29 cellular contexts compared by ENCODE assay signal in the genomic region with DNA sequence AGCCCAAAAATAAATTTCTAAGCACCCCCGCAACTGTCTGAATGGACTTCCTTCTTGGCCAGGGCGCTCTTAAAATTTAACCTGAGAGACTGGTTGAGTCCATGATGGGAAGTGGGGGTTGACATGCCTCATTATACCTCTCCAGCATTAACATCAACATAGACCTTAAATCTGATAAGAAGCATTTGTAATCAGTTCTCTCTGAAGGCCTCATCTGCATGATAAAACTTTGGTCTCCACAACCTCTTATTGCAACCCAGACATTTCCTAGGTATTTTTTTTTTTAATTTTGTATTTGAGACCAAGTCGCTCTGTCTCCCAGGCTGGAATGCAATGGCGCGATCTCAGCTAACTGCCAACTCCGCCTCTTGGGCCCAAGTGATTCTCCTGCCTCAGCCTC. TPM values are rescaled to one million over a fixed set of nuclear protein-coding genes. Genes with fewer than 3 reads are reported as not detected.
A peak's percentile ranks its signal among the peaks of the same experiment; 100 is the strongest.
DNase-seq lines count a peak whose midpoint lies in the region; ATAC-seq, FAIRE-seq and TF ChIP-seq lines count a peak whose summit lies in the region.
"Had no signal": no experiment of that assay in that cellular context is flagged by ENCODE, and none has a peak within 500 bp of the region (broad histone marks: within the 10 kb centered on the region; RNA-seq: fewer than 3 reads in every experiment).

No MANE protein-coding gene starts in this region.

- TF ChIP-seq RAD21 in K562 (CRISPR knock-in tag; conservative IDR thresholded peaks at IDR 0.05 in 1 of 2, IDR thresholded peaks at IDR 0.05 in 1 of 2) = no peak

- no peaks in the 10 kb centered on the region for H3K9me1 ChIP-seq in K562 (ENCODE audit: control insufficient read depth, insufficient read depth, low read length)

- BruUV-seq in K562 (replicated peaks; lab: Mats Ljungman, UMichigan) = no TSS peak

- in situ Hi-C loops in HAP-1 (cut with MboI; ENCODE audit: low sequenced_read_pairs) (no loop called here), K562 (cut with MboI) (no loop called here)

- H3K27me3 ChIP-seq in HAP-1 (ENCODE audit: low read depth) (no peaks in the 10 kb centered on the region), K562 (ENCODE audit: control insufficient read depth in 2 of 2, insufficient read depth in 2 of 2, low read length in 2 of 2) (no peaks in the 10 kb centered on the region), right atrium auricular region (no peaks in the 10 kb centered on the region)
- H3K27me3 ChIP-seq: BE2C, BLaER1 had no signal

- H3K36me3 ChIP-seq in HAP-1 (replicated peaks) (no peaks in the 10 kb centered on the region), K562 (ENCODE audit: control insufficient read depth, insufficient read depth, low read length) (no peaks in the 10 kb centered on the region), right atrium auricular region (no peaks in the 10 kb centered on the region)
- H3K36me3 ChIP-seq: BE2C, BLaER1 had no signal

- CTCF ChIA-PET in K562 (lab: Yijun Ruan, JAX; ENCODE audit: low intra/inter-chr PET ratio) = no interaction called here

- H3K9me3 ChIP-seq in HAP-1 (no peaks in the 10 kb centered on the region), K562 (replicated peaks; ENCODE audit: control insufficient read depth, insufficient read depth, low read depth, low read length) (no peaks in the 10 kb centered on the region), right atrium auricular region (no peaks in the 10 kb centered on the region)
- H3K9me3 ChIP-seq: BE2C, BLaER1 had no signal

- ATAC-seq in K562 (no peak), esophagus mucosa (no peak), GM18909 (IDR thresholded peaks at IDR 0.05; ENCODE audit: poor library complexity, unreplicated experiment) (no peak)
- ATAC-seq: GM12878 had no signal

- no peak overlapping the region for H3K4me2 ChIP-seq in K562 (ENCODE audit: insufficient read depth, low read length)
- H3K4me2 ChIP-seq: BLaER1 had no signal

- H3K4me1 ChIP-seq in HAP-1 = peaks cover 14% of the 10 kb centered on the region
- H3K4me1 ChIP-seq in K562 (replicated peaks in 1 of 2; ENCODE audit: control insufficient read depth in 2 of 2, insufficient read depth in 2 of 2, low read length in 2 of 2) = peaks cover 14 to 18% of the 10 kb centered on the region in 2 experiments
- H3K4me1 ChIP-seq in right atrium auricular region = no peaks in the 10 kb centered on the region
- H3K4me1 ChIP-seq: BE2C, BLaER1 had no signal

- TF ChIP-seq EP300 in K562 (IDR thresholded peaks at IDR 0.05; ENCODE audit: low read length) = no peak

- no peak for TF ChIP-seq CTCF in K562 (IDR thresholded peaks at IDR 0.05 in 2 of 3, conservative IDR thresholded peaks at IDR 0.05 in 1 of 3; ENCODE audit: insufficient read depth in 2 of 3, low read depth in 1 of 3, low read length in 3 of 3)
- no peak for TF ChIP-seq CTCF in right atrium auricular region (IDR thresholded peaks at IDR 0.05)

- no peaks in the 10 kb centered on the region for H4K20me1 ChIP-seq in K562 (replicated peaks; ENCODE audit: control insufficient read depth, insufficient read depth, low read length)
- H4K20me1 ChIP-seq: BLaER1 had no signal

- H2AFZ ChIP-seq in K562 (ENCODE audit: low read depth, low read length) = no peak overlapping the region

- intact Hi-C loops in K562 (cut with micrococcal nuclease) = no loop called here

- 82% methylated on average over 6 of the region's 6 CpGs for WGBS in K562 (ENCODE audit: insufficient coverage, low coverage, missing lambda C conversion rate)

- FAIRE-seq in K562 (lab: Jason Lieb, UNC) = no peak
- FAIRE-seq: A204.1, GM12878, GM12892, GM18507, GM19239 had no signal

- no peaks in the 10 kb centered on the region for H3K79me2 ChIP-seq in K562 (ENCODE audit: control insufficient read depth, insufficient read depth, low read length)

- TF ChIP-seq POLR2A in K562 (conservative IDR thresholded peaks at IDR 0.05) = no peak

- peak; percentile 35 to 61 for DNase-seq in HAP-1 (ENCODE audit: low spot score in 2 of 2)
- no peak for DNase-seq in K562 (ENCODE audit: extremely low read depth in 1 of 4, low spot score in 3 of 4)
- no peak for DNase-seq in right atrium auricular region (ENCODE audit: low spot score)
- DNase-seq: 8988T; ACHN; BE2C; C1 segment of cervical spinal cord; CD4-positive, alpha-beta memory T cell; CD4-positive, CD25-positive, alpha-beta regulatory T cell; CD8-positive, alpha-beta memory T cell; COR-L47; DMS 273 treated with DMSO at 0.1 percent for 48 hours; DMS153; DMS53; DMS79; DND-41; EL; GDM1 had no signal

- H3K4me3 ChIP-seq in HAP-1 = no peak overlapping the region
- H3K4me3 ChIP-seq in K562 = no peak overlapping the region
- no peak overlapping the region for H3K4me3 ChIP-seq in right atrium auricular region
- H3K4me3 ChIP-seq: BLaER1, GM12878 had no signal

- H3K27ac ChIP-seq in K562 (ENCODE audit: extremely low read depth, low read depth, low read length) (no peak overlapping the region), right atrium auricular region (no peak overlapping the region)
- H3K27ac ChIP-seq: BLaER1 had no signal

- POLR2A ChIA-PET in K562 (lab: Yijun Ruan, JAX) = interaction anchor here (0.7 to 2.3 kb wide), 3 partner anchors 10 to 124 kb away, joined by 3 to 5 read pairs (median 3); a partner anchor contains a TSS

- no peak overlapping the region for H3K9ac ChIP-seq in K562 (ENCODE audit: insufficient read depth in 1 of 2, low read depth in 2 of 2, low read length in 2 of 2)
- H3K9ac ChIP-seq: BLaER1 had no signal

TF ChIP-seq in K562, 482 proteins besides CTCF, POLR2A, EP300 and RAD21 (continues in another document):
- TF ChIP-seq SP1 (CRISPR knock-in tag; IDR thresholded peaks at IDR 0.05) = no peak
- no peak for TF ChIP-seq GABPB2 (CRISPR knock-in tag; conservative IDR thresholded peaks at IDR 0.05)

RNA-seq across cellular contexts. Expression of a gene that starts 10.4 kb away (rescaled TPM):
- total RNA-seq in K562 (2011; cell fraction: chromatin; rRNA removed; ENCODE audit: low replicate concordance) = 58.8 and 108 TPM in 2 replicates
- total RNA-seq in K562 (2011; cell fraction: nucleolus; rRNA removed) = 66.5 and 71.5 TPM in 2 replicates
- total RNA-seq in K562 (2011; cell fraction: nucleoplasm; rRNA removed) = 58.5 and 61.2 TPM in 2 replicates
- total RNA-seq in K562 (2014; rRNA removed) = 18.5 and 26.3 TPM in 2 replicates
- total RNA-seq in K562 (2014; rRNA removed; fragmentation: Illumina TruSeq; extraction: Trizol) = 12.6 and 18.1 TPM in 2 replicates
- 21.0 and 21.2 TPM in 2 replicates for total RNA-seq in K562 (2015; rRNA removed; fragmentation: Illumina TruSeq; extraction: Trizol)
- total RNA-seq in K562 (2021) = 31.8 and 34.1 TPM in 2 replicates
- 18.2 and 25.0 TPM in 2 replicates for polyA plus RNA-seq in K562 (2011; rRNA removed)
- polyA plus RNA-seq in K562 (2011; cell fraction: cytosol; rRNA removed) = 35.8 and 50.0 TPM in 2 replicates
- 70.2 and 99.8 TPM in 2 replicates for polyA plus RNA-seq in K562 (2011; cell fraction: nucleus; rRNA removed)
- 20.5 and 24.5 TPM in 2 replicates for polyA plus RNA-seq in K562 (2012)
- 23.0 and 24.1 TPM in 2 replicates for polyA plus RNA-seq in K562 (2014; fragmentation: Illumina TruSeq; extraction: Trizol)
- polyA plus RNA-seq in K562 (2014; fragmentation: Nextera tagmentation; extraction: Ambion mirVana) = under 1 TPM; 0.86 to 0.87 TPM
- 25.2 and 26.5 TPM in 2 replicates for polyA plus RNA-seq in K562 (2014; rRNA removed)
- 19.1 and 29.2 TPM in 2 replicates for polyA minus RNA-seq in K562 (2011; rRNA and poly(A)+ RNA removed)
- 18.6 and 20.4 TPM in 2 replicates for polyA minus RNA-seq in K562 (2011; cell fraction: cytosol; rRNA and poly(A)+ RNA removed)
- polyA minus RNA-seq in K562 (2011; cell fraction: nucleus; rRNA and poly(A)+ RNA removed) = 27.6 and 36.0 TPM in 2 replicates
- 10 to 100 TPM; 17.1 to 18.8 TPM for total RNA-seq in right atrium auricular region
- 16.8 TPM for total RNA-seq in esophagus mucosa

RNA-seq across cellular contexts. Expression of a gene that starts 13.1 kb away (rescaled TPM):
- total RNA-seq in K562 (2011; cell fraction: chromatin; rRNA removed; ENCODE audit: low replicate concordance) = 26.2 and 43.8 TPM in 2 replicates
- total RNA-seq in K562 (2011; cell fraction: nucleolus; rRNA removed) = 42.6 and 46.5 TPM in 2 replicates
- total RNA-seq in K562 (2011; cell fraction: nucleoplasm; rRNA removed) = 41.1 and 61.7 TPM in 2 replicates
- total RNA-seq in K562 (2014; rRNA removed) (7.2 and 9.1 TPM in 2 replicates), K562 (2014; rRNA removed; fragmentation: Illumina TruSeq; extraction: Trizol) (1.3 and 2.4 TPM in 2 replicates), K562 (2015; rRNA removed; fragmentation: Illumina TruSeq; extraction: Trizol) (4.1 and 4.4 TPM in 2 replicates), K562 (2021) (33.1 and 37.4 TPM in 2 replicates), right atrium auricular region (10 to 100 TPM; 38.2 to 43.0 TPM), esophagus mucosa (14.1 TPM)
- polyA plus RNA-seq in K562 (2011; rRNA removed) (5.5 and 7.8 TPM in 2 replicates), K562 (2014; fragmentation: Illumina TruSeq; extraction: Trizol) (31.3 and 33.7 TPM in 2 replicates), K562 (2014; fragmentation: Nextera tagmentation; extraction: Ambion mirVana) (1 to 10 TPM; 5.0 to 6.0 TPM), K562 (2014; rRNA removed) (16.4 and 17.6 TPM in 2 replicates)
- 11.4 and 15.3 TPM in 2 replicates for polyA plus RNA-seq in K562 (2011; cell fraction: cytosol; rRNA removed)
- polyA plus RNA-seq in K562 (2011; cell fraction: nucleus; rRNA removed) = 8.5 and 11.2 TPM in 2 replicates
- 18.7 and 28.0 TPM in 2 replicates for polyA plus RNA-seq in K562 (2012)
- 7.4 and 11.0 TPM in 2 replicates for polyA minus RNA-seq in K562 (2011; rRNA and poly(A)+ RNA removed)
- 21.5 and 26.5 TPM in 2 replicates for polyA minus RNA-seq in K562 (2011; cell fraction: cytosol; rRNA and poly(A)+ RNA removed)
- polyA minus RNA-seq in K562 (2011; cell fraction: nucleus; rRNA and poly(A)+ RNA removed) = 6.9 and 7.3 TPM in 2 replicates

RNA-seq across cellular contexts. Expression of a gene that starts 58.4 kb away (rescaled TPM):
- total RNA-seq in K562 (2011; cell fraction: chromatin; rRNA removed; ENCODE audit: low replicate concordance) = not detected in 2 replicates
- not detected in 2 replicates for total RNA-seq in K562 (2011; cell fraction: nucleolus; rRNA removed)
- not detected in 2 replicates for total RNA-seq in K562 (2011; cell fraction: nucleoplasm; rRNA removed)
- total RNA-seq in K562 (2014; rRNA removed) (0.24 TPM in 1 of 2 replicates, not detected in the other), K562 (2014; rRNA removed; fragmentation: Illumina TruSeq; extraction: Trizol) (0.07 TPM in 1 of 2 replicates, not detected in the other), K562 (2015; rRNA removed; fragmentation: Illumina TruSeq; extraction: Trizol) (0.60 and 1.1 TPM in 2 replicates), K562 (2021) (0.18 and 0.22 TPM in 2 replicates), right atrium auricular region (1 to 10 TPM in 1 of 2 donors, not detected in 1; 1.3 TPM), esophagus mucosa (0.20 TPM)
- polyA plus RNA-seq in K562 (2011; rRNA removed) (0.07 TPM in 1 of 2 replicates, not detected in the other), K562 (2014; fragmentation: Illumina TruSeq; extraction: Trizol) (0.09 and 0.10 TPM in 2 replicates), K562 (2014; fragmentation: Nextera tagmentation; extraction: Ambion mirVana) (under 1 TPM; 0.07 to 0.23 TPM), K562 (2014; rRNA removed) (0.15 and 0.30 TPM in 2 replicates)
- 0.10 TPM in 1 of 2 replicates, not detected in the other for polyA plus RNA-seq in K562 (2011; cell fraction: cytosol; rRNA removed)
- polyA plus RNA-seq in K562 (2011; cell fraction: nucleus; rRNA removed) = 0.48 TPM in 1 of 2 replicates, not detected in the other
- polyA plus RNA-seq in K562 (2012) = 0.22 and 0.34 TPM in 2 replicates
- not detected in 2 replicates for polyA minus RNA-seq in K562 (2011; rRNA and poly(A)+ RNA removed)
- not detected in 2 replicates for polyA minus RNA-seq in K562 (2011; cell fraction: cytosol; rRNA and poly(A)+ RNA removed)
- polyA minus RNA-seq in K562 (2011; cell fraction: nucleus; rRNA and poly(A)+ RNA removed) = not detected in 2 replicates
- total RNA-seq: A673; CD4-positive, CD25-positive, alpha-beta regulatory T cell; Daoy had no signal
- polyA plus RNA-seq: AG04450; CD4-positive, alpha-beta memory T cell; CD4-positive, CD25-positive, alpha-beta regulatory T cell; CD8-positive, alpha-beta memory T cell; GM12878 had no signal

Comparison
In these comparisons a context has a peak if more than half of its experiments do, and no peak if none do; other contexts are left out.
1. DNase-seq: peak in HAP-1 (2 of 2); none in K562 (0 of 4) and right atrium auricular region (single experiment).